ENCODE assay signal across 1 cellular context in the genomic region with DNA sequence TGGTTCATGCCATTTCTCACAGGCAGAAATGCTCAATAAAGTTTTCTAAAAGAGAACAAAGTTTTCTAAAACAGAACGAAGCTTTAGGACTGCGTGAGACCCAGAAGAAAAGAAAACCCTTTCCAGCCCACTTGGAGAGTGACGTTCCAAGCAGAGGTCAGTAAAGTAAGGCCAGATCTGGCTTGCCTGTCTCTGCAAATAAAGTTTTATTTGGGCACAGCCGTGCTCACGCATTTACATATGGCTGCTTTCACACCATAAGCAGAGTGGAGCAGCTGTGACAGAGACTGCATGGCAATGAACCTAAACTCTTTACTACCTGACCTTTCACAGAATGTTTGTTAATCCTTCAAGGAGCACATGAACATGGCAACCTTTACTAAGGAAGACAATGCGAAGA.
TF ChIP-seq lines count a peak whose summit lies in the region.

No MANE protein-coding gene starts in this region.

TF ChIP-seq in GM12878, 131 proteins besides CTCF, POLR2A, EP300 and RAD21:
- TF ChIP-seq SIX5 (IDR thresholded peaks at IDR 0.05; ENCODE audit: low read depth, low read length, severe bottlenecking) = no peak
- peak; percentile 80 for TF ChIP-seq ZBTB40 (IDR thresholded peaks at IDR 0.05; ENCODE audit: borderline replicate concordance)
TF ChIP-seq in GM12878: peak in this region for 1.
